ENCODE assay signal across 22 cellular contexts in the genomic region with DNA sequence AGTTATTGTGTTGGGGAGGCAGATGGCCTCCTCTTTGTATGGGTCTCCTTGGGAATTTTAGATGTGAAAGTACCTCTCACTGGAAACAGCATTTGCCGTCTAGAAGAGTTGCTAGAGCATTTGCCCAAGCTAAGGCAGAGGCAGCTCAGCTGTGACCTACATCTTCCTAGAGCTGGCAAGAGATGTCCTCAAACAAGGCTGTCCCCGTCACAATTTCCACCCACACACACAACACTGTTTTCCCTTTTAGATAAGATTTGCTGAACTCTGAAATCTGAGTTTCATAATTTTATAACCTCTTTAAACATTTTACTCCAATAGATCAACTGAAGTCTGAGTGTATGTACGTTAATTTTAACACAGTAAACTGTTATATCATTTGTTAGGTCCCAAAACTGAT.
DNase-seq lines count a peak whose midpoint lies in the region; ATAC-seq and TF ChIP-seq lines count a peak whose summit lies in the region.
"Had no signal": no experiment of that assay in that cellular context is flagged by ENCODE, and none has a peak within 500 bp of the region (broad histone marks: within the 10 kb centered on the region; RNA-seq: fewer than 3 reads in every experiment).

No MANE protein-coding gene starts in this region.

- H3K9me3 Mint-ChIP-seq in stimulated activated memory B cell treated with anti-CD40 and anti-IgM and Interleukin-4, amounts not matched to agents 10 μg/mL and 1 μg/mL and 100 μg/mL, for 72 hours: no peaks in the 10 kb centered on the region

- WGBS in right cardiac atrium: 48% methylated on average over 3 of the region's 3 CpGs

- H3K27me3 ChIP-seq in right cardiac atrium (ENCODE audit: control insufficient read depth, insufficient read depth) (peaks cover 2% of the 10 kb centered on the region), breast epithelium (no peaks in the 10 kb centered on the region)
- H3K27me3 ChIP-seq: SJSA1 had no signal

- no peak for TF ChIP-seq POLR2A in breast epithelium (IDR thresholded peaks at IDR 0.05)

- no peaks in the 10 kb centered on the region for H3K36me3 ChIP-seq in breast epithelium
- H3K36me3 ChIP-seq: SJSA1 had no signal

- intact Hi-C loops in Right ventricle myocardium superior (cut with DNase I): no loop called here
- intact Hi-C loops in right cardiac atrium (cut with DNase I): no loop called here
- intact Hi-C loops in breast epithelium (cut with DNase I; ENCODE audit: low total_unique reads): no loop called here

- H3K4me3 Mint-ChIP-seq in stimulated activated memory B cell treated with anti-CD40 and anti-IgM and Interleukin-4, amounts not matched to agents 10 μg/mL and 1 μg/mL and 100 μg/mL, for 72 hours: no peak overlapping the region

- DNase-seq in G401 (ENCODE audit: low spot score) (peak; percentile 69), Right ventricle myocardium superior (no peak), right cardiac atrium (peak in 2 of 3 donors; percentile 59 to 70), superior temporal gyrus (ENCODE audit: extremely low spot score) (peak; percentile 58), breast epithelium (ENCODE audit: low spot score in 2 of 2) (no peak), NCI-H1048 (lab: John Stamatoyannopoulos, UW) (no peak)
- DNase-seq: DMS53; GF-D8; GOT3; IMR-90; NCI-H1105; NCI-H2029 treated with DMSO at 0.1 percent for 48 hours; NCI-H226; NCI-H510A treated with DMSO at 0.1 percent for 48 hours; NCI-H748 treated with DMSO at 0.1 percent for 48 hours; NK-92 treated with Interleukin-12 subunit alpha and Interleukin-12 subunit beta, amount 100 ng/mL, for 24 hours had no signal

- TF ChIP-seq CTCF in breast epithelium (IDR thresholded peaks at IDR 0.05): no peak

- H3K4me1 Mint-ChIP-seq in stimulated activated memory B cell treated with anti-CD40 and anti-IgM and Interleukin-4, amounts not matched to agents 10 μg/mL and 1 μg/mL and 100 μg/mL, for 72 hours: no peaks in the 10 kb centered on the region

- no peak overlapping the region for H3K4me3 ChIP-seq in right cardiac atrium (ENCODE audit: low read length)
- no peak overlapping the region for H3K4me3 ChIP-seq in breast epithelium
- H3K4me3 ChIP-seq: SJSA1 had no signal

- H3K27me3 Mint-ChIP-seq in stimulated activated memory B cell treated with anti-CD40 and anti-IgM and Interleukin-4, amounts not matched to agents 10 μg/mL and 1 μg/mL and 100 μg/mL, for 72 hours: peaks cover 12% of the 10 kb centered on the region

- H3K27ac ChIP-seq in right cardiac atrium (ENCODE audit: low read length) (no peak overlapping the region), breast epithelium (no peak overlapping the region)
- H3K27ac ChIP-seq: C4-2B, KMS-11, RWPE1, SJSA1 had no signal

- in situ Hi-C loops in G401 (cut with HindIII; ENCODE audit: low sequenced_read_pairs): no loop called here

- H3K9me3 ChIP-seq in right cardiac atrium (ENCODE audit: control insufficient read depth, low read length): no peaks in the 10 kb centered on the region
- no peaks in the 10 kb centered on the region for H3K9me3 ChIP-seq in breast epithelium
- H3K9me3 ChIP-seq: SJSA1 had no signal

- ATAC-seq in Right ventricle myocardium superior (ENCODE audit: poor library complexity) (peak; percentile 87), right cardiac atrium (peak; percentile 82 to 85)
- ATAC-seq in stimulated activated memory B cell treated with anti-CD40 and anti-IgM and Interleukin-4, amounts not matched to agents 10 μg/mL and 1 μg/mL and 100 μg/mL, for 72 hours: no peak
- ATAC-seq: HCT116 had no signal

- H3K36me3 Mint-ChIP-seq in stimulated activated memory B cell treated with anti-CD40 and anti-IgM and Interleukin-4, amounts not matched to agents 10 μg/mL and 1 μg/mL and 100 μg/mL, for 72 hours: no peaks in the 10 kb centered on the region

- H3K4me1 ChIP-seq in right cardiac atrium (ENCODE audit: control insufficient read depth, insufficient read depth, low read length): no peaks in the 10 kb centered on the region
- no peaks in the 10 kb centered on the region for H3K4me1 ChIP-seq in breast epithelium
- H3K4me1 ChIP-seq: SJSA1 had no signal

- no peak overlapping the region for H3K27ac Mint-ChIP-seq in stimulated activated memory B cell treated with anti-CD40 and anti-IgM and Interleukin-4, amounts not matched to agents 10 μg/mL and 1 μg/mL and 100 μg/mL, for 72 hours

Comparison
In these comparisons a context has a peak if more than half of its experiments do, and no peak if none do; other contexts are left out.
1. DNase-seq: peak in G401 (single experiment), right cardiac atrium (2 of 3) and superior temporal gyrus (single experiment); none in Right ventricle myocardium superior (single experiment), breast epithelium (0 of 2) and NCI-H1048 (single experiment).